18 cellular contexts compared by ENCODE assay signal in the genomic region with DNA sequence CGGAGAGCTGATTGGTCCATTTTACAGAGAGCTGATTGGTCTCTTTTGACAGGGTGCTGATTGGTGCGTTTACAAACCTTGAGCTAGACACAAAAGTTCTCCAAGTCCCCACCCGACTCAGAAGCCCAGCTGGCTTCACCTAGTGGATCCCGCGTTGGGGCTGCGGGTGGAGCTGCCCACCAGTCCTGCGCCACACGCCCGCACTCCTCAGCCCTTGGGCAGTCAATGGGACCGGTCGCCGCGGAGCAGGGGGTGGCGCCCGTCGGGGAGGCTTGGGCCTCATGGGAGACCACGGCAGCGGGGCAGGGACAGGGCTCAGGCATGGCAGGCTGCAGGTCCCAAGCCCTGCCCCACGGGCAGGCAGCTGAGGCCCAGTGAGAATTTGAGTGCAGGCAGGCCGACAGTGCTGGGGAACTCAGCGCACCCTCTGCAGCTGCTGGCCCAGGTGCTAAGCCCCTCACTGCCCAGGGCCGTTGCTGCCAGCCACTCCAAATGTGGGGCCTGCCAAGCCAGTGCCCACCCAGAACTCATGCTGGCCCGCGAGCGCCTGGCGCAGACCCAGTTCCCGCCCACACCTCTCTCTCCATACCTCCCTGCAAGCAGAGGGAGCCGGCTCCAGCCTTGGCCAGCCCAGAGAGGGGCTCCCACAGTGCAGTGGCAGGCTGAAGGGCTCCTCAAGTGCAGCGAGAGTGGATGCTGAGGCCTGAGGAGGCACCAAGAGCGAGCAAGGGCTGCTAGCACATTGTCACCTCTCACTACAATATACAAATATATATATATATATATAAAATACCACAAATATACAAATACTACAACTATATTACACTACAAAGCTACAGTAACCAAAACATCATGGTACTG.
DNase-seq lines count a peak whose midpoint lies in the region; ATAC-seq, FAIRE-seq and TF ChIP-seq lines count a peak whose summit lies in the region.
"Had no signal": no experiment of that assay in that cellular context is flagged by ENCODE, and none has a peak within 500 bp of the region (broad histone marks: within the 10 kb centered on the region; RNA-seq: fewer than 3 reads in every experiment).

No MANE protein-coding gene starts in this region.

- H3K27ac Mint-ChIP-seq in endothelial cell (ENCODE audit: unreplicated experiment), result no peak overlapping the region
- no peak overlapping the region for H3K27ac Mint-ChIP-seq in CD4-positive, alpha-beta T cell
- H3K27ac Mint-ChIP-seq in activated naive CD4-positive, alpha-beta T cell treated with anti-CD3 and anti-CD28 coated beads for 36 hours, result no peak overlapping the region
- H3K27ac Mint-ChIP-seq: CD8-positive, alpha-beta T cell had no signal

- H3K36me3 ChIP-seq in HepG2 (replicated peaks in 1 of 2; ENCODE audit: control insufficient read depth in 1 of 2, insufficient read depth in 2 of 2, low read length in 2 of 2) (no peaks in the 10 kb centered on the region), upper lobe of right lung (no peaks in the 10 kb centered on the region)

- no peaks in the 10 kb centered on the region for H4K20me1 ChIP-seq in HepG2 (ENCODE audit: insufficient read depth, low read length)

- WGBS in HepG2 (ENCODE audit: low lambda C conversion rate), result 98% methylated on average over 11 of the region's 30 CpGs

- intact Hi-C loops in HepG2 (cut with micrococcal nuclease; ENCODE audit: unreplicated experiment), result no loop called here
- intact Hi-C loops in upper lobe of right lung (cut with DNase I), result no loop called here
- intact Hi-C loops in sciatic nerve (cut with DNase I), result no loop called here
- intact Hi-C loops in CD4-positive, alpha-beta T cell (cut with DNase I, micrococcal nuclease), result no loop called here
- intact Hi-C loops in activated naive CD4-positive, alpha-beta T cell treated with anti-CD3 and anti-CD28 coated beads for 36 hours (cut with micrococcal nuclease), result no loop called here

- no peaks in the 10 kb centered on the region for H3K79me2 ChIP-seq in HepG2 (ENCODE audit: insufficient read depth, low read length)

- peak overlapping the region; percentile 65 for H3K4me3 Mint-ChIP-seq in endothelial cell (ENCODE audit: unreplicated experiment)
- no peak overlapping the region for H3K4me3 Mint-ChIP-seq in CD4-positive, alpha-beta T cell
- no peak overlapping the region for H3K4me3 Mint-ChIP-seq in activated naive CD4-positive, alpha-beta T cell treated with anti-CD3 and anti-CD28 coated beads for 36 hours
- H3K4me3 Mint-ChIP-seq: CD8-positive, alpha-beta T cell had no signal

- peaks cover 6% of the 10 kb centered on the region for H3K27me3 Mint-ChIP-seq in endothelial cell (ENCODE audit: unreplicated experiment)
- peaks cover 3% of the 10 kb centered on the region for H3K27me3 Mint-ChIP-seq in CD4-positive, alpha-beta T cell
- no peaks in the 10 kb centered on the region for H3K27me3 Mint-ChIP-seq in activated naive CD4-positive, alpha-beta T cell treated with anti-CD3 and anti-CD28 coated beads for 36 hours (ENCODE audit: low read depth)

- no peak for TF ChIP-seq RAD21 in HepG2 (CRISPR knock-in tag; IDR thresholded peaks at IDR 0.05)

- POLR2A ChIA-PET in HepG2 (lab: Yijun Ruan, JAX), result no interaction called here
- POLR2A ChIA-PET in CD4-positive, alpha-beta T cell (lab: Charles Lee), result no interaction called here

- TF ChIP-seq POLR2A in HepG2 (IDR thresholded peaks at IDR 0.05; ENCODE audit: insufficient read depth in 1 of 2, low read depth in 2 of 2, low read length in 2 of 2), result no peak

- H3K9me3 ChIP-seq in HepG2 (ENCODE audit: low read length) (peaks cover 12% of the 10 kb centered on the region), upper lobe of right lung (no peaks in the 10 kb centered on the region)
- H3K9me3 ChIP-seq in CD4-positive, alpha-beta T cell (ENCODE audit: control insufficient read depth, low read length), result no peaks in the 10 kb centered on the region

- in situ Hi-C loops in HepG2 (cut with HindIII; ENCODE audit: extremely low pct_ligation_motif_present, low pct_unique_long_range_greater_than_20kb), result no loop called here

- CTCF ChIA-PET in HepG2 (lab: Yijun Ruan, JAX; ENCODE audit: low intra/inter-chr PET ratio, low total read pairs), result no interaction called here
- CTCF ChIA-PET in CD4-positive, alpha-beta T cell (lab: Charles Lee), result no interaction called here
- CTCF ChIA-PET in activated naive CD4-positive, alpha-beta T cell treated with anti-CD3 and anti-CD28 coated beads for 36 hours (lab: Charles Lee), result no interaction called here

- H3K4me1 Mint-ChIP-seq in endothelial cell (ENCODE audit: unreplicated experiment), result peaks cover 2% of the 10 kb centered on the region
- H3K4me1 Mint-ChIP-seq in CD4-positive, alpha-beta T cell (ENCODE audit: low read depth), result no peaks in the 10 kb centered on the region
- no peaks in the 10 kb centered on the region for H3K4me1 Mint-ChIP-seq in activated naive CD4-positive, alpha-beta T cell treated with anti-CD3 and anti-CD28 coated beads for 36 hours (ENCODE audit: low read depth)

- TF ChIP-seq EP300 in HepG2 (IDR thresholded peaks at IDR 0.05; ENCODE audit: low read depth in 2 of 2, low read length in 2 of 2) (no peak), HepG2 (CRISPR knock-in tag; IDR thresholded peaks at IDR 0.05; ENCODE audit: borderline replicate concordance) (no peak)

- TF ChIP-seq CTCF in endothelial cell (IDR thresholded peaks at IDR 0.05; ENCODE audit: unreplicated experiment), result no peak
- TF ChIP-seq CTCF in HepG2 (CRISPR knock-in tag; IDR thresholded peaks at IDR 0.05), result no peak
- no peak for TF ChIP-seq CTCF in upper lobe of right lung (IDR thresholded peaks at IDR 0.05)
- TF ChIP-seq CTCF in CD4-positive, alpha-beta T cell (IDR thresholded peaks at IDR 0.05), result no peak

- H2AFZ ChIP-seq in HepG2 (ENCODE audit: low read length), result no peak overlapping the region
- H2AFZ ChIP-seq: GM23248 had no signal

- no peak for ATAC-seq in HepG2
- peak; percentile 20 for ATAC-seq in upper lobe of right lung
- no peak for ATAC-seq in sciatic nerve
- ATAC-seq in CD4-positive, alpha-beta T cell (ENCODE audit: poor library complexity), result no peak
- ATAC-seq: CD8-positive, alpha-beta T cell had no signal

- no TSS peak for BruUV-seq in HepG2 (replicated peaks; lab: Mats Ljungman, UMichigan)

- H3K9ac ChIP-seq in HepG2 (ENCODE audit: insufficient read depth, low read depth, low read length), result no peak overlapping the region
- H3K9ac ChIP-seq: GM23248 had no signal

- H3K4me2 ChIP-seq in HepG2 (ENCODE audit: low read depth, low read length), result no peak overlapping the region

- H3K27me3 ChIP-seq in HepG2 (ENCODE audit: control insufficient read depth in 1 of 2, insufficient read depth in 2 of 2, low read length in 2 of 2), result no peaks in the 10 kb centered on the region
- no peaks in the 10 kb centered on the region for H3K27me3 ChIP-seq in upper lobe of right lung
- H3K27me3 ChIP-seq in CD4-positive, alpha-beta T cell (ENCODE audit: control insufficient read depth, insufficient read depth, low read length), result no peaks in the 10 kb centered on the region

- no peak overlapping the region for H3K4me3 ChIP-seq in HepG2 (replicated peaks in 1 of 3; ENCODE audit: insufficient read depth in 1 of 3, low read depth in 2 of 3, low read length in 3 of 3)
- H3K4me3 ChIP-seq in upper lobe of right lung, result no peak overlapping the region
- H3K4me3 ChIP-seq: GM23248 had no signal

- DNase-seq in endothelial cell (ENCODE audit: low spot score), result no peak
- DNase-seq in HepG2 (ENCODE audit: low spot score), result no peak
- no peak for DNase-seq in upper lobe of right lung
- no peak for DNase-seq in sciatic nerve (ENCODE audit: low spot score)
- no peak for DNase-seq in CD4-positive, alpha-beta T cell
- no peak for DNase-seq in activated naive CD4-positive, alpha-beta T cell treated with anti-CD3 and anti-CD28 coated beads for 36 hours
- DNase-seq: C1 segment of cervical spinal cord; Caco-2; CD8-positive, alpha-beta T cell; DMS153; DND-41; GM23248; H7; HCEC 1CT had no signal

- no peak for FAIRE-seq in HepG2 (lab: Jason Lieb, UNC)
- FAIRE-seq: G401.6, GM12892, GM19239, H1 had no signal

- no peak overlapping the region for H3K27ac ChIP-seq in HepG2 (ENCODE audit: extremely low read length, insufficient read depth, low read length)
- H3K27ac ChIP-seq in upper lobe of right lung, result no peak overlapping the region
- no peak overlapping the region for H3K27ac ChIP-seq in CD4-positive, alpha-beta T cell (ENCODE audit: low read depth, low read length)
- H3K27ac ChIP-seq: GM23248 had no signal

- peaks cover 50% of the 10 kb centered on the region for H3K36me3 Mint-ChIP-seq in endothelial cell (ENCODE audit: low read depth, unreplicated experiment)
- no peaks in the 10 kb centered on the region for H3K36me3 Mint-ChIP-seq in CD4-positive, alpha-beta T cell (ENCODE audit: low read depth)
- no peaks in the 10 kb centered on the region for H3K36me3 Mint-ChIP-seq in activated naive CD4-positive, alpha-beta T cell treated with anti-CD3 and anti-CD28 coated beads for 36 hours (ENCODE audit: low read depth)
- H3K36me3 Mint-ChIP-seq: CD8-positive, alpha-beta T cell had no signal

- H3K9me3 Mint-ChIP-seq in endothelial cell (ENCODE audit: unreplicated experiment), result peaks cover 26% of the 10 kb centered on the region
- H3K9me3 Mint-ChIP-seq in CD4-positive, alpha-beta T cell, result peaks cover 9% of the 10 kb centered on the region
- peaks cover 7% of the 10 kb centered on the region for H3K9me3 Mint-ChIP-seq in activated naive CD4-positive, alpha-beta T cell treated with anti-CD3 and anti-CD28 coated beads for 36 hours

- H3K4me1 ChIP-seq in HepG2 (ENCODE audit: insufficient read depth, low read length) (peaks cover 10% of the 10 kb centered on the region), upper lobe of right lung (no peaks in the 10 kb centered on the region)
- H3K4me1 ChIP-seq: Caco-2 had no signal

TF ChIP-seq in HepG2, 621 proteins besides CTCF, POLR2A, EP300 and RAD21:
- no peak for TF ChIP-seq TAF1 (CRISPR knock-in tag; IDR thresholded peaks at IDR 0.05)
- no peak for TF ChIP-seq MAF1 (CRISPR knock-in tag; IDR thresholded peaks at IDR 0.05; ENCODE audit: borderline replicate concordance)
- TF ChIP-seq DNMT3B (CRISPR knock-in tag; conservative IDR thresholded peaks at IDR 0.05), result no peak
- TF ChIP-seq PAF1 (CRISPR knock-in tag; IDR thresholded peaks at IDR 0.05), result no peak
- peak; percentile 94; the same call in 1 of the 2 replicates for TF ChIP-seq ZNF850 (CRISPR knock-in tag; conservative IDR thresholded peaks at IDR 0.05)
- no peak for TF ChIP-seq RXRA (CRISPR knock-in tag; IDR thresholded peaks at IDR 0.05)
- TF ChIP-seq ZNF3 (CRISPR knock-in tag; IDR thresholded peaks at IDR 0.05), result no peak
- TF ChIP-seq ZNF569 (CRISPR knock-in tag; IDR thresholded peaks at IDR 0.05; ENCODE audit: borderline replicate concordance), result no peak
